In genomic region chr6:52933778-52934177, GRCh38 we compare ENCODE assay signal across 9 cellular contexts. TPM values are rescaled to one million over a fixed set of nuclear protein-coding genes. Genes with fewer than 3 reads are reported as not detected.
"Had no signal": no experiment of that assay in that cellular context is flagged by ENCODE, and none has a peak within 500 bp of the region (broad histone marks: within the 10 kb centered on the region; RNA-seq: fewer than 3 reads in every experiment).

No MANE protein-coding gene starts in this region.

- DNase-seq: H9, HCEC 1CT, KBM-7 had no signal

- FAIRE-seq: H1, H54, HTR-8/SVneo had no signal

- H3K4me3 ChIP-seq: GM23338 had no signal

- H2AFZ ChIP-seq: GM23338 had no signal

- ATAC-seq: GM23338 had no signal

- H3K9ac ChIP-seq: KMS-11 had no signal

- H3K4me2 ChIP-seq: GM23338, KMS-11 had no signal

- H3K27ac ChIP-seq: KMS-11 had no signal

RNA-seq across cellular contexts. Expression of gene GSTA3, which starts 24.3 kb away (rescaled TPM):
- total RNA-seq: GM23338, H1, H9, HT-29 had no signal
- polyA plus RNA-seq: GM23338, H1 had no signal
